Comparison of ENCODE assay signal across 12 cellular contexts in genomic region chr15:69450968-69451695, GRCh38. TPM values are rescaled to one million over a fixed set of nuclear protein-coding genes. Genes with fewer than 3 reads are reported as not detected.
DNase-seq lines count a peak whose midpoint lies in the region; ATAC-seq and TF ChIP-seq lines count a peak whose summit lies in the region.
"Had no signal": no experiment of that assay in that cellular context is flagged by ENCODE, and none has a peak within 500 bp of the region (broad histone marks: within the 10 kb centered on the region; RNA-seq: fewer than 3 reads in every experiment).

No MANE protein-coding gene starts in this region.

- H3K4me1 Mint-ChIP-seq in immature natural killer cell, result peaks cover 37 to 45% of the 10 kb centered on the region in 2 donors

- no peak for DNase-seq in cardiac muscle cell (ENCODE audit: low read depth in 1 of 2, low spot score in 1 of 2)
- no peak for DNase-seq in heart left ventricle
- DNase-seq in WERI-Rb-1, result no peak
- DNase-seq in immature natural killer cell, result no peak
- no peak for DNase-seq in KBM-7
- DNase-seq in UCSD-AML1 (lab: John Stamatoyannopoulos, UW; ENCODE audit: unreplicated experiment), result no peak
- no peak for DNase-seq in GF-D8 (lab: John Stamatoyannopoulos, UW)
- DNase-seq in NCI-H146 (lab: John Stamatoyannopoulos, UW), result no peak
- DNase-seq: colonic mucosa, NCI-H526, retina had no signal

- no peak for ATAC-seq in heart left ventricle

- WGBS in heart left ventricle, 4 donors, result 96 to 98% (median 97%) methylated on average over 12 of the region's 12 CpGs

- H3K27me3 Mint-ChIP-seq in immature natural killer cell (ENCODE audit: low read depth in 3 of 3), result peaks cover 8 to 11% (median 10%) of the 10 kb centered on the region in 3 donors

- in situ Hi-C loops in KBM-7 (cut with MboI; ENCODE audit: low pct_unique_long_range_greater_than_20kb, low sequenced_read_pairs), result no loop called here

- H3K4me3 ChIP-seq in cardiac muscle cell (no peak overlapping the region), heart left ventricle (no peak overlapping the region), WERI-Rb-1 (ENCODE audit: low read depth, low read length) (peak overlapping the region; percentile 94)

- peaks cover 13% of the 10 kb centered on the region for H3K36me3 ChIP-seq in cardiac muscle cell
- peaks cover 0 to 29% (median 19%) of the 10 kb centered on the region in 9 donors for H3K36me3 ChIP-seq in heart left ventricle
- peaks cover 57% of the 10 kb centered on the region for H3K36me3 ChIP-seq in WERI-Rb-1

- H3K27me3 ChIP-seq in cardiac muscle cell (no peaks in the 10 kb centered on the region), heart left ventricle (no peaks in the 10 kb centered on the region), WERI-Rb-1 (ENCODE audit: insufficient read depth, low read depth, severe bottlenecking) (no peaks in the 10 kb centered on the region)
- H3K27me3 ChIP-seq: BLaER1 treated with 17β-estradiol and CSF1 and Interleukin-3, amounts not matched to agents 10 nM and 100 nM; colonic mucosa had no signal

- intact Hi-C loops in heart left ventricle (cut with DNase I), result loop anchor here in 2 of 10 donors (5.0 kb wide), 1 partner anchor 39 kb away; the partner anchor contains the start of gene KIF23 (in 2 of the 2)

- H3K4me1 ChIP-seq in cardiac muscle cell (ENCODE audit: low read depth), result peaks cover 31% of the 10 kb centered on the region
- peaks cover 5 to 40% (median 27%) of the 10 kb centered on the region in 12 donors for H3K4me1 ChIP-seq in heart left ventricle

- H3K9me3 ChIP-seq in cardiac muscle cell (ENCODE audit: low read depth) (no peaks in the 10 kb centered on the region), heart left ventricle (no peaks in the 10 kb centered on the region), WERI-Rb-1 (ENCODE audit: severe bottlenecking) (no peaks in the 10 kb centered on the region)
- H3K9me3 ChIP-seq: colonic mucosa had no signal

- peak overlapping the region in 3 of 5 donors; percentile 18 to 99 (median 95) for H3K4me3 Mint-ChIP-seq in immature natural killer cell

- peaks cover 5 to 17% (median 11%) of the 10 kb centered on the region in 3 donors for H3K36me3 Mint-ChIP-seq in immature natural killer cell

- TF ChIP-seq CTCF in cardiac muscle cell (IDR thresholded peaks at IDR 0.05; ENCODE audit: low read depth, low read length) (no peak), heart left ventricle (IDR thresholded peaks at IDR 0.05) (no peak), WERI-Rb-1 (IDR thresholded peaks at IDR 0.05; ENCODE audit: low read depth, low read length) (no peak)

- no peaks in the 10 kb centered on the region for H3K9me3 Mint-ChIP-seq in immature natural killer cell

- peak overlapping the region; percentile 95 for H3K27ac ChIP-seq in cardiac muscle cell
- peak overlapping the region in 2 of 12 donors; percentile 95 to 96 for H3K27ac ChIP-seq in heart left ventricle
- H3K27ac ChIP-seq in WERI-Rb-1, result no peak overlapping the region; the same call in 1 of the 2 replicates

- H3K27ac Mint-ChIP-seq in immature natural killer cell, result peak overlapping the region in 5 of 6 donors; percentile 97 to 100 (median 99)

- no peak for TF ChIP-seq POLR2A in heart left ventricle (IDR thresholded peaks at IDR 0.05)

RNA-seq across cellular contexts. Expression of gene RPLP1, which starts 1.5 kb away (rescaled TPM):
- total RNA-seq in cardiac muscle cell (303 and 361 TPM in 2 replicates), heart left ventricle (1,000 to 10,000 TPM in 7 of 9 donors, 100 to 1,000 TPM in 2; 487 to 1,482 (median 1,221) TPM)
- polyA plus RNA-seq in cardiac muscle cell (967 and 994 TPM in 2 replicates), heart left ventricle (1,000 to 10,000 TPM; 1,397 to 1,852 TPM), immature natural killer cell (1,000 to 10,000 TPM in 2 of 3 donors, 100 to 1,000 TPM in 1; 537 to 1,740 (median 1,337) TPM)

RNA-seq across cellular contexts. Expression of gene KIF23, which starts 37.0 kb away (rescaled TPM):
- total RNA-seq in cardiac muscle cell (11.2 and 58.9 TPM in 2 replicates), heart left ventricle (1 to 10 TPM in 4 of 9 donors, under 1 TPM in 4, not detected in 1; 0.32 to 7.7 (median 1.4) TPM)
- polyA plus RNA-seq in cardiac muscle cell (12.3 and 45.9 TPM in 2 replicates), heart left ventricle (under 1 TPM; 0.23 to 0.54 TPM), immature natural killer cell (under 1 TPM in 2 of 3 donors, not detected in 1; 0.36 to 0.81 TPM)
